24 cellular contexts compared by ENCODE assay signal in the genomic region with DNA sequence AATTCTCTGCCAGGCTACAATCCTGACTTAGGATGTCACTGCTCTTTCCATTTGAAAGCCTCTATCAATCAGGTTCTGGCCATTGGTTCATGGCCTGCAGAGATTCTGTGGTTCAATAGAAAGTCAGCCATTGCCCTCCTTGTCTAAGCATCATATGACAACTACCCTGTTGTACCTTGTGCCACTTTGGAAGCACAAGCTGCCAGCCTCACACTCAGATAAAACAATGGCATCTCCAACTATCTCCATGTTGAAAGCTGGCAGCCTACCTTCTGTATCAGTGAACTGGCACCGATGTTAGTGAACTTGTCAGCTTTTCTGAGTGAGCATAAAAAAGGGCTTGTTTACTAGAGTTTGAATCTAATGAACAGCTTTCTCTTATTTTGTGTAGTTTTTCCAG.
"Had no signal": no experiment of that assay in that cellular context is flagged by ENCODE, and none has a peak within 500 bp of the region (broad histone marks: within the 10 kb centered on the region; RNA-seq: fewer than 3 reads in every experiment).

No MANE protein-coding gene starts in this region.

- FAIRE-seq: TTC549 had no signal

- H3K9me3 ChIP-seq: Peyer's patch had no signal

- H3K4me3 ChIP-seq: cardiac muscle cell, Peyer's patch had no signal

- H3K27me3 ChIP-seq: cardiac muscle cell, Peyer's patch had no signal

- H3K36me3 ChIP-seq: cardiac muscle cell, Peyer's patch had no signal

- ATAC-seq: activated CD8-positive, alpha-beta T cell treated with anti-CD3 and anti-CD28 coated beads for 36 hours; activated T-cell treated with anti-CD3 and anti-CD28 coated beads, Interleukin-2, amount 50 U/mL, for 72 hours had no signal

- DNase-seq: activated CD4-positive, alpha-beta T cell treated with anti-CD3 and anti-CD28 coated beads, Interleukin-2, amount 10 ng/mL, durations not matched to agents 24 days and 14 days; activated CD4-positive, alpha-beta T cell treated with anti-CD3 and anti-CD28 coated beads, Interleukin-2, amount 50 U/mL, for 4 hours; activated CD8-positive, alpha-beta T cell treated with anti-CD3 and anti-CD28 coated beads for 36 hours; activated effector memory CD4-positive, alpha-beta T cell treated with anti-CD3 and anti-CD28 coated beads, Interleukin-2, amount 50 U/mL, for 16 hours; activated naive CD4-positive, alpha-beta T cell; activated naive CD4-positive, alpha-beta T cell treated with anti-CD3 and anti-CD28 coated beads, Interleukin-2, amount 50 U/mL, for 16 hours; activated naive CD8-positive, alpha-beta T cell treated with anti-CD3 and anti-CD28 coated beads for 36 hours; activated T-cell treated with anti-CD3 and anti-CD28 coated beads, Interleukin-2, amount 50 U/mL, for 1 hour; activated T-cell treated with anti-CD3 and anti-CD28 coated beads, Interleukin-2, amount 50 U/mL, for 72 hours; amniotic stem cell; aorta; Karpas-422; KBM-7; NCI-H1105; NCI-H1417 treated with DMSO at 0.1 percent for 48 hours; NCI-H187 treated with DMSO at 0.1 percent for 48 hours; NCI-H2081 treated with DMSO at 0.1 percent for 48 hours; NCI-H345; NCI-H524 treated with DMSO at 0.1 percent for 48 hours; PC-3; Peyer's patch; RPMI8226 had no signal

- H3K4me1 ChIP-seq: Peyer's patch had no signal

- H3K27ac ChIP-seq: cardiac muscle cell, Peyer's patch had no signal
